In the genomic region with DNA sequence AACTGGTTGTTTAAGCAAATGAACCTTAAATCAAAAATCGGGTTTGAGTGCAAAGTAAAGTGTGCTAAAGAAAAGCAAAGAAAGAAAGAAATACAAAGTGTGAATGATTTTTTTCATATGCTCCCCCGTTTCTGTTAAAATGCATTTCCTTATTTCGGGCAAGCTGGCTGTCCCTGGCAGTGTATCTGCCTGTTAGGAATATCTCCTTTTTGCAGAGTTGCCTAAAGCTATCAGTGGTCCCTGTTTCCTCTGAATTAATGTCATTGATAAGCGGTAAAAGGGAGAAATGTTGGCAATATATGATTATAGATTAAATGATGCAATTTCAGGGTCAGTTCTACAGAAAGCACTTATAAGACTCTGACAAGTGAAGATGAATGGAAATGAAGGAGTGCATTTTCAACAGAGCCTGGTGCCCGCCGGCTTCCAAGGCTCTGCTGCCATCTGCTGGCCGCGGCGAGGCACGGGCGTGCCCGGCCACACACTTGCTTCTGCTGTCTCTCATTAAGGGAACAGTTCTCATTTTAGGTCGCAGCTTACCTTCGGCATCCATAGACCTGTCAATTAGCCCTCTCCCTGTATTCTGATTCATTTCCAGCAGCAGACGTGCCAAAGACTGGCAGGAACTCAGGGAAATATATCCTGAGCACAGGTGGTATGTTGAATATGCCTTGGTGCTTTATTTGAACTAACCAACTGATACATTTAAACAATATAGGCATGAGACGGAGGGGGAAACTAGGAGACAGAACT, we compare ENCODE assay signal across 9 cellular contexts.
DNase-seq lines count a peak whose midpoint lies in the region; ATAC-seq, FAIRE-seq and TF ChIP-seq lines count a peak whose summit lies in the region.
"Had no signal": no experiment of that assay in that cellular context is flagged by ENCODE, and none has a peak within 500 bp of the region (broad histone marks: within the 10 kb centered on the region; RNA-seq: fewer than 3 reads in every experiment).

No MANE protein-coding gene starts in this region.

- no peak for FAIRE-seq in HTR-8/SVneo (lab: Jason Lieb, UNC)
- FAIRE-seq in RCC 7860 (lab: Jason Lieb, UNC) = no peak

- peaks cover 0 to 10% (median 0%) of the 10 kb centered on the region in 4 donors for H3K4me1 ChIP-seq in tibial nerve

- H3K27ac ChIP-seq in tibial nerve = peak overlapping the region in 3 of 4 donors; percentile 10 to 62 (median 52)
- H3K27ac ChIP-seq: epithelial cell of prostate had no signal

- no peaks in the 10 kb centered on the region for H3K9me3 ChIP-seq in tibial nerve

- peak; percentile 89 for ATAC-seq in GM21528 (IDR thresholded peaks at IDR 0.05; ENCODE audit: low FRiP score, unreplicated experiment)

- no peaks in the 10 kb centered on the region for H3K27me3 ChIP-seq in tibial nerve

- no peak for TF ChIP-seq EP300 in tibial nerve (IDR thresholded peaks at IDR 0.05)

- TF ChIP-seq CTCF in tibial nerve (IDR thresholded peaks at IDR 0.05) = peak; percentile 90 to 98 (median 93)

- TF ChIP-seq POLR2A in tibial nerve (IDR thresholded peaks at IDR 0.05) = no peak

- DNase-seq in Daoy (ENCODE audit: low read depth) (peak; percentile 75), HTR-8/SVneo (ENCODE audit: insufficient read length, low spot score) (peak; percentile 27), RCC 7860 (ENCODE audit: low spot score) (peak; percentile 9), fibroblast of the conjunctiva (ENCODE audit: low read depth) (peak; percentile 32), nucleus accumbens (lab: John Stamatoyannopoulos, UW) (peak in 55 of 56 donors; percentile 19 to 92 (median 76)), tibial nerve (ENCODE audit: low spot score in 2 of 2) (peak; percentile 67 to 72)
- DNase-seq in activated T-helper 1 cell treated with anti-CD3 and anti-CD28 coated beads, Interleukin-2, amount 50 U/mL, for 16 hours (ENCODE audit: low read depth in 1 of 2, low spot score in 1 of 2) = peak; percentile 14 to 23

- H3K36me3 ChIP-seq in tibial nerve = no peaks in the 10 kb centered on the region

- 8 to 10% methylated on average over 16 of the region's 16 CpGs for WGBS in tibial nerve, 2 donors

- H3K4me3 ChIP-seq in tibial nerve = peak overlapping the region; percentile 13 to 48 (median 36)

Comparison
In these comparisons a context has a peak if more than half of its experiments do, and no peak if none do; other contexts are left out.
1. Peak in every context shown above with its lines: DNase-seq, ATAC-seq, H3K4me3 ChIP-seq and H3K27ac ChIP-seq.
2. DNase-seq: peak in every context shown above with its lines; median percentile 76 in nucleus accumbens; 75 in Daoy; 70 in tibial nerve; 32 in fibroblast of the conjunctiva; 27 in HTR-8/SVneo; 18 in activated T-helper 1 cell treated with anti-CD3 and anti-CD28 coated beads, Interleukin-2, amount 50 U/mL, for 16 hours; 9 in RCC 7860.